Comparison of ENCODE assay signal across 18 cellular contexts in genomic region chr12:112163056-112163455, GRCh38.
"Had no signal": no experiment of that assay in that cellular context is flagged by ENCODE, and none has a peak within 500 bp of the region (broad histone marks: within the 10 kb centered on the region; RNA-seq: fewer than 3 reads in every experiment).

No MANE protein-coding gene starts in this region.

- ATAC-seq: gastroesophageal sphincter, left cardiac atrium, right cardiac atrium had no signal

- H2AFZ ChIP-seq: parathyroid adenoma had no signal

- H3K4me3 ChIP-seq: cardiac muscle cell, gastroesophageal sphincter, thoracic aorta, upper lobe of left lung had no signal

- H3K27me3 ChIP-seq: cardiac muscle cell, gastroesophageal sphincter, upper lobe of left lung had no signal

- H3K27ac Mint-ChIP-seq: activated CD4-positive, alpha-beta memory T cell treated with anti-CD3 and anti-CD28 coated beads, Interleukin-2, amount 10 ng/mL, durations not matched to agents 7 days and 5 days; activated CD4-positive, alpha-beta T cell treated with anti-CD3 and anti-CD28 coated beads, Interleukin-2, amount 10 ng/mL, durations not matched to agents 24 days and 14 days; activated naive CD8-positive, alpha-beta T cell; activated T-helper 1 cell treated with anti-CD3 and anti-CD28 coated beads, Interleukin-12 subunit alpha, Interleukin-12 subunit beta, Interleukin-2, Interleukin-4 antibody, amounts not matched to agents 30 ng/mL and 10 ng/mL and 1 ng/mL, durations not matched to agents 14 hours and 24 hours and 36 hours; memory B cell; natural killer cell treated with Interleukin-12 subunit alpha and Interleukin-12 subunit beta and Interleukin-15 and Interleukin-18, amount 100 ng/mL, for 72 hours; T-helper 1 cell treated with Interleukin-12 subunit alpha and Interleukin-12 subunit beta and Interleukin-4 antibody, amounts not matched to agents 30 μg/mL and 1 μg/mL, for 36 hours had no signal

- H3K27ac ChIP-seq: cardiac muscle cell, gastroesophageal sphincter, parathyroid adenoma, thoracic aorta, upper lobe of left lung had no signal

- H3K4me3 Mint-ChIP-seq: activated CD4-positive, alpha-beta memory T cell treated with anti-CD3 and anti-CD28 coated beads, Interleukin-2, amount 10 ng/mL, durations not matched to agents 7 days and 5 days; activated CD4-positive, alpha-beta T cell treated with anti-CD3 and anti-CD28 coated beads, Interleukin-2, amount 10 ng/mL, durations not matched to agents 24 days and 14 days; activated naive CD8-positive, alpha-beta T cell; activated T-helper 1 cell treated with anti-CD3 and anti-CD28 coated beads, Interleukin-12 subunit alpha, Interleukin-12 subunit beta, Interleukin-2, Interleukin-4 antibody, amounts not matched to agents 30 ng/mL and 10 ng/mL and 1 ng/mL, durations not matched to agents 14 hours and 24 hours and 36 hours; memory B cell; natural killer cell treated with Interleukin-12 subunit alpha and Interleukin-12 subunit beta and Interleukin-15 and Interleukin-18, amount 100 ng/mL, for 72 hours; T-helper 1 cell treated with Interleukin-12 subunit alpha and Interleukin-12 subunit beta and Interleukin-4 antibody, amounts not matched to agents 30 μg/mL and 1 μg/mL, for 36 hours had no signal

- H3K27me3 Mint-ChIP-seq: activated CD4-positive, alpha-beta memory T cell treated with anti-CD3 and anti-CD28 coated beads, Interleukin-2, amount 10 ng/mL, durations not matched to agents 7 days and 5 days; activated CD4-positive, alpha-beta T cell treated with anti-CD3 and anti-CD28 coated beads, Interleukin-2, amount 10 ng/mL, durations not matched to agents 24 days and 14 days; activated naive CD8-positive, alpha-beta T cell; memory B cell; natural killer cell treated with Interleukin-12 subunit alpha and Interleukin-12 subunit beta and Interleukin-15 and Interleukin-18, amount 100 ng/mL, for 72 hours had no signal

- DNase-seq: activated CD4-positive, alpha-beta memory T cell treated with anti-CD3 and anti-CD28 coated beads, Interleukin-2, amount 10 ng/mL, durations not matched to agents 7 days and 5 days; activated CD4-positive, alpha-beta T cell treated with anti-CD3 and anti-CD28 coated beads, Interleukin-2, amount 10 ng/mL, durations not matched to agents 24 days and 14 days; activated gamma-delta T cell treated with Interleukin-2 at 50 U/mL for 16 hours; dermis blood vessel endothelial cell; left cardiac atrium; right cardiac atrium; stimulated activated CD4-positive, alpha-beta T cell treated with anti-CD3 and anti-CD28 coated beads, Interleukin-12 subunit alpha, Interleukin-12 subunit beta, amount 100 ng/mL, for 4 hours; stimulated activated CD4-positive, alpha-beta T cell treated with anti-CD3 and anti-CD28 coated beads, Interleukin-4, amount 100 ng/mL, for 4 hours had no signal

- H3K9me3 ChIP-seq: thoracic aorta, upper lobe of left lung had no signal

- H3K4me1 ChIP-seq: gastroesophageal sphincter, parathyroid adenoma, upper lobe of left lung had no signal

- H3K9ac ChIP-seq: parathyroid adenoma had no signal
